14 cellular contexts compared by ENCODE assay signal in genomic region chr6:55668625-55669024, GRCh38.
DNase-seq lines count a peak whose midpoint lies in the region; TF ChIP-seq lines count a peak whose summit lies in the region.
"Had no signal": no experiment of that assay in that cellular context is flagged by ENCODE, and none has a peak within 500 bp of the region (broad histone marks: within the 10 kb centered on the region; RNA-seq: fewer than 3 reads in every experiment).

No MANE protein-coding gene starts in this region.

- H3K36me3 ChIP-seq in adipocyte (ENCODE audit: control insufficient read depth, insufficient read depth, low read length, severe bottlenecking), result no peaks in the 10 kb centered on the region
- no peaks in the 10 kb centered on the region for H3K36me3 ChIP-seq in fibroblast of lung (ENCODE audit: control insufficient read depth, insufficient read depth, low read length)
- H3K36me3 ChIP-seq in mesenchymal stem cell (ENCODE audit: control insufficient read depth in 1 of 2, insufficient read depth in 2 of 2, low read depth in 1 of 2, low read length in 2 of 2), result no peaks in the 10 kb centered on the region
- H3K36me3 ChIP-seq in urinary bladder (ENCODE audit: insufficient read depth), result no peaks in the 10 kb centered on the region
- H3K36me3 ChIP-seq: stomach had no signal

- no peak overlapping the region for H3K23ac ChIP-seq in mesenchymal stem cell (ENCODE audit: low read length in 2 of 2)

- no peaks in the 10 kb centered on the region for H3K79me1 ChIP-seq in mesenchymal stem cell (replicated peaks; ENCODE audit: low read length, poor library complexity, severe bottlenecking)

- no peak overlapping the region for H2BK120ac ChIP-seq in mesenchymal stem cell (ENCODE audit: low read depth, low read length)

- H4K20me1 ChIP-seq in fibroblast of lung (ENCODE audit: control insufficient read depth, extremely low read depth, insufficient read depth, low read length), result no peaks in the 10 kb centered on the region

- no peak overlapping the region for H3K27ac ChIP-seq in fibroblast of lung (ENCODE audit: insufficient read depth, low read length)
- no peak overlapping the region for H3K27ac ChIP-seq in mesenchymal stem cell (ENCODE audit: low read length, poor library complexity, severe bottlenecking)
- H3K27ac ChIP-seq in urinary bladder (ENCODE audit: low read depth), result peak overlapping the region; percentile 73
- H3K27ac ChIP-seq: stomach had no signal

- peak overlapping the region; percentile 8 for H4K8ac ChIP-seq in mesenchymal stem cell (ENCODE audit: low read length)

- H3K4ac ChIP-seq in mesenchymal stem cell (ENCODE audit: low read depth in 1 of 2, low read length in 2 of 2), result no peak overlapping the region

- H3K9ac ChIP-seq in adipocyte (ENCODE audit: low read length), result peak overlapping the region; percentile 9
- no peak overlapping the region for H3K9ac ChIP-seq in fibroblast of lung (ENCODE audit: insufficient read depth, low read length)
- peak overlapping the region; percentile 59 for H3K9ac ChIP-seq in mesenchymal stem cell (ENCODE audit: low read length)

- no peak overlapping the region for H2AK5ac ChIP-seq in mesenchymal stem cell (ENCODE audit: low read length, severe bottlenecking)

- no peaks in the 10 kb centered on the region for H3K79me2 ChIP-seq in fibroblast of lung (ENCODE audit: control insufficient read depth, insufficient read depth, low read length)

- H4K91ac ChIP-seq in mesenchymal stem cell (ENCODE audit: low read length), result no peak overlapping the region

- no peaks in the 10 kb centered on the region for H3K27me3 ChIP-seq in adipocyte (replicated peaks; ENCODE audit: control insufficient read depth, insufficient read depth, low read length)
- H3K27me3 ChIP-seq in fibroblast of lung (ENCODE audit: control insufficient read depth, insufficient read depth, low read length), result no peaks in the 10 kb centered on the region
- H3K27me3 ChIP-seq in mesenchymal stem cell (ENCODE audit: control insufficient read depth in 1 of 2, insufficient read depth in 1 of 2, low read length in 2 of 2), result no peaks in the 10 kb centered on the region
- H3K27me3 ChIP-seq: stomach had no signal

- peak overlapping the region; percentile 78 for H2AFZ ChIP-seq in fibroblast of lung (ENCODE audit: low read length)
- H2AFZ ChIP-seq in mesenchymal stem cell (ENCODE audit: low read depth, low read length), result no peak overlapping the region

- no peak for TF ChIP-seq CTCF in fibroblast of lung (conservative IDR thresholded peaks at IDR 0.05 in 1 of 2, IDR thresholded peaks at IDR 0.05 in 1 of 2; ENCODE audit: low read depth in 1 of 2, low read length in 2 of 2)

- H3K18ac ChIP-seq in mesenchymal stem cell (ENCODE audit: low read depth in 1 of 2, low read length in 2 of 2), result peak overlapping the region; percentile 48 to 66

- H3K4me1 ChIP-seq in adipocyte (ENCODE audit: control insufficient read depth, insufficient read depth, low read length) (peaks cover 47% of the 10 kb centered on the region), fibroblast of lung (ENCODE audit: control insufficient read depth, extremely low read depth, insufficient read depth, low read length) (no peaks in the 10 kb centered on the region), mesenchymal stem cell (ENCODE audit: control insufficient read depth, insufficient read depth, low read depth, low read length) (no peaks in the 10 kb centered on the region), urinary bladder (ENCODE audit: insufficient read depth) (no peaks in the 10 kb centered on the region)
- H3K4me1 ChIP-seq: stomach had no signal

- no peak overlapping the region for H2BK5ac ChIP-seq in mesenchymal stem cell (ENCODE audit: low read depth, low read length, poor library complexity, severe bottlenecking)

- no peak overlapping the region for H2BK15ac ChIP-seq in mesenchymal stem cell (ENCODE audit: low read depth, poor library complexity, severe bottlenecking)

- H2BK12ac ChIP-seq in mesenchymal stem cell (ENCODE audit: low read length in 2 of 2), result peak overlapping the region in 1 of 2 experiments; percentile 34

- H3K9me3 ChIP-seq in adipocyte (ENCODE audit: control insufficient read depth, low read length) (peaks cover 2% of the 10 kb centered on the region), fibroblast of lung (ENCODE audit: control insufficient read depth, insufficient read depth, low read depth, low read length) (no peaks in the 10 kb centered on the region), mesenchymal stem cell (ENCODE audit: control insufficient read depth, low read length) (no peaks in the 10 kb centered on the region)

- WGBS in mesenchymal stem cell, result 21% methylated on average over 3 of the region's 4 CpGs
- WGBS in urinary bladder, result 35% methylated on average over 4 of the region's 4 CpGs

- no peak overlapping the region for H3K4me3 ChIP-seq in adipocyte (ENCODE audit: low read length)
- H3K4me3 ChIP-seq in fibroblast of lung (replicated peaks in 1 of 4; ENCODE audit: control extremely low read depth in 1 of 4, insufficient read depth in 1 of 4, low read depth in 3 of 4, low read length in 4 of 4), result no peak overlapping the region
- no peak overlapping the region for H3K4me3 ChIP-seq in mesenchymal stem cell (ENCODE audit: insufficient read depth in 1 of 2, low read depth in 1 of 2, low read length in 2 of 2)
- H3K4me3 ChIP-seq in urinary bladder (ENCODE audit: low read depth, low read length), result no peak overlapping the region
- H3K4me3 ChIP-seq: skin epidermis, stomach had no signal

- no peak overlapping the region for H3K14ac ChIP-seq in mesenchymal stem cell (ENCODE audit: low read length in 2 of 2)

- DNase-seq in adipocyte (ENCODE audit: low read depth) (peak; percentile 43), fibroblast of lung (ENCODE audit: low read depth in 2 of 2) (peak; percentile 3 to 55), mesenchymal stem cell (peak; percentile 44), RPMI8226 (no peak), NCI-H2107 (lab: John Stamatoyannopoulos, UW) (no peak), NCI-H1417 treated with DMSO at 0.1 percent for 48 hours (lab: John Stamatoyannopoulos, UW) (no peak)
- DNase-seq: activated CD4-positive, CD25-positive, alpha-beta regulatory T cell; activated naive CD8-positive, alpha-beta T cell treated with anti-CD3 and anti-CD28 coated beads for 36 hours; CD4-positive, alpha-beta T cell; glutamatergic neuron; MM.1S; stomach had no signal

- H3K4me2 ChIP-seq in fibroblast of lung (ENCODE audit: extremely low read depth, insufficient read depth, low read length) (peak overlapping the region; percentile 20), mesenchymal stem cell (ENCODE audit: low read length, poor library complexity, severe bottlenecking) (no peak overlapping the region)

Comparison
In these comparisons a context has a peak if more than half of its experiments do, and no peak if none do; other contexts are left out.
1. DNase-seq: peak in adipocyte (single experiment), fibroblast of lung (2 of 2) and mesenchymal stem cell (single experiment); none in RPMI8226 (single experiment), NCI-H2107 (single experiment) and NCI-H1417 treated with DMSO at 0.1 percent for 48 hours (single experiment).